ENCODE assay signal across 1 cellular context in the genomic region with DNA sequence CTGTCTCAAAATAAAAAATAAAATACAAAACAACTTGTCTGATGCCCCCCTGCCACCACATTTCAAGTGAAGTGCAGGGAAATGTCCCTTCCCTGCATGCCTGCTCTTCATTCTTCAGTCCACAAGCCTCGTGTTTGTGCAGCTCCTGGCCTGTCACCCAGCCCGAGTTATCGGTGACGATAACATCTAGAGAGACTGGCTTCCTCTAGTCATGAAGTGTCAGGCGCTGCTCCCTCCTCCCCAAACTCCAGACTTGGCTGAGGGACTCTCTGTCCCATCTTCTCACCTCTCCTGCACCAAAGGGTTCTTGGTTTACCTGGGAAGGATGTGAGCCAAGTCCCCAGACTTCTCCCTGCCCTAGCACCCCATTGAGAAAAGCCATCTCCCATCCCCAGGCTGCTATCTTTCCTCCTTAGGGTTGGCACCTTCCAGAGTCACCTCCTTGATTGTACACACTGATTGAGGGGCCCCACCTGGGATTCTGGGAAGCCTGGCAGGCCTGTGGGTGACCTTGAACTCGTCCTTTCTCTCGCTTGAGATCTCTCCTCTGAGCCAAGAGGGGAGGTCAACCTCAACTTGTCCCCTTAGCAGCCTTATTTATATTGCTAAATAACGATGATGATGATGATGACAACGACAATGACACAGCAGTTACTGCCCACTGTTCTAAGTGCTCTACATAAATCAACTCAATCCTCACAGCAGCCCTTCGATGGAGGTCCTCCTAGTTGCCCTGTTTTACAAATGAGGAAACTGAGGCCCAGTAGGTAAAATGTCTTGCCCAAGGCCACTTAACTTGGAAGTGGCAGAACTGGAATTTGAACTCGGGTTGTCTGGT.
TF ChIP-seq lines count a peak whose summit lies in the region.

No MANE protein-coding gene starts in this region.

TF ChIP-seq in K562, 482 proteins besides CTCF, POLR2A, EP300 and RAD21 (continued from another document and continues in another):
- TF ChIP-seq, protein P1, sequence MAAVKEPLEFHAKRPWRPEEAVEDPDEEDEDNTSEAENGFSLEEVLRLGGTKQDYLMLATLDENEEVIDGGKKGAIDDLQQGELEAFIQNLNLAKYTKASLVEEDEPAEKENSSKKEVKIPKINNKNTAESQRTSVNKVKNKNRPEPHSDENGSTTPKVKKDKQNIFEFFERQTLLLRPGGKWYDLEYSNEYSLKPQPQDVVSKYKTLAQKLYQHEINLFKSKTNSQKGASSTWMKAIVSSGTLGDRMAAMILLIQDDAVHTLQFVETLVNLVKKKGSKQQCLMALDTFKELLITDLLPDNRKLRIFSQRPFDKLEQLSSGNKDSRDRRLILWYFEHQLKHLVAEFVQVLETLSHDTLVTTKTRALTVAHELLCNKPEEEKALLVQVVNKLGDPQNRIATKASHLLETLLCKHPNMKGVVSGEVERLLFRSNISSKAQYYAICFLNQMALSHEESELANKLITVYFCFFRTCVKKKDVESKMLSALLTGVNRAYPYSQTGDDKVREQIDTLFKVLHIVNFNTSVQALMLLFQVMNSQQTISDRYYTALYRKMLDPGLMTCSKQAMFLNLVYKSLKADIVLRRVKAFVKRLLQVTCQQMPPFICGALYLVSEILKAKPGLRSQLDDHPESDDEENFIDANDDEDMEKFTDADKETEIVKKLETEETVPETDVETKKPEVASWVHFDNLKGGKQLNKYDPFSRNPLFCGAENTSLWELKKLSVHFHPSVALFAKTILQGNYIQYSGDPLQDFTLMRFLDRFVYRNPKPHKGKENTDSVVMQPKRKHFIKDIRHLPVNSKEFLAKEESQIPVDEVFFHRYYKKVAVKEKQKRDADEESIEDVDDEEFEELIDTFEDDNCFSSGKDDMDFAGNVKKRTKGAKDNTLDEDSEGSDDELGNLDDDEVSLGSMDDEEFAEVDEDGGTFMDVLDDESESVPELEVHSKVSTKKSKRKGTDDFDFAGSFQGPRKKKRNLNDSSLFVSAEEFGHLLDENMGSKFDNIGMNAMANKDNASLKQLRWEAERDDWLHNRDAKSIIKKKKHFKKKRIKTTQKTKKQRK (IDR thresholded peaks at IDR 0.05; ENCODE audit: borderline replicate concordance, low read depth, low read length), result no peak
- TF ChIP-seq HNRNPUL1 (IDR thresholded peaks at IDR 0.05; ENCODE audit: low read length) (no peak), MIER1 (IDR thresholded peaks at IDR 0.05; ENCODE audit: low read depth) (no peak), CBFA2T2 (conservative IDR thresholded peaks at IDR 0.05) (no peak), ZBTB8A (IDR thresholded peaks at IDR 0.05; ENCODE audit: partially characterized antibody) (no peak), ZC3H11A (IDR thresholded peaks at IDR 0.05; ENCODE audit: low read depth, low read length) (no peak), E2F3 (CRISPR knock-in tag; IDR thresholded peaks at IDR 0.05) (no peak), GTF2A2 (tag; IDR thresholded peaks at IDR 0.05) (no peak), ZHX1 (conservative IDR thresholded peaks at IDR 0.05; ENCODE audit: low read length) (no peak), TAF1 (IDR thresholded peaks at IDR 0.05; ENCODE audit: control insufficient read depth, extremely low read depth, insufficient read depth, low read length, severe bottlenecking) (no peak), RCOR1 (IDR thresholded peaks at IDR 0.05; ENCODE audit: borderline replicate concordance in 1 of 2, low read depth in 2 of 2, low read length in 2 of 2) (peak in 1 of 2 experiments; percentile 44; a peak in 1 of 4 replicates), TEAD2 (tag; IDR thresholded peaks at IDR 0.05) (no peak), TBL1XR1 (IDR thresholded peaks at IDR 0.05; ENCODE audit: low read length in 2 of 2) (no peak), LEF1 (IDR thresholded peaks at IDR 0.05) (no peak), ZNF707 (CRISPR knock-in tag; conservative IDR thresholded peaks at IDR 0.05) (no peak), ZZZ3 (IDR thresholded peaks at IDR 0.05) (no peak), DDX20 (tag; IDR thresholded peaks at IDR 0.05; ENCODE audit: low read depth) (no peak), ZNF184 (CRISPR knock-in tag; IDR thresholded peaks at IDR 0.05) (no peak), ELF1 (tag; IDR thresholded peaks at IDR 0.05) (no peak), ETV6 (IDR thresholded peaks at IDR 0.05; ENCODE audit: borderline replicate concordance in 1 of 2, low read depth in 2 of 2, low read length in 1 of 2) (no peak), ETV6 (CRISPR knock-in tag; IDR thresholded peaks at IDR 0.05; ENCODE audit: borderline replicate concordance) (no peak), HES1 (IDR thresholded peaks at IDR 0.05; ENCODE audit: low read depth) (no peak), ZNF668 (CRISPR knock-in tag; IDR thresholded peaks at IDR 0.05) (no peak), SMARCB1 (IDR thresholded peaks at IDR 0.05; ENCODE audit: insufficient read length, low read depth) (no peak), ILF3 (IDR thresholded peaks at IDR 0.05; ENCODE audit: borderline replicate concordance) (no peak), CEBPG (CRISPR knock-in tag; IDR thresholded peaks at IDR 0.05) (no peak), CEBPG (tag; conservative IDR thresholded peaks at IDR 0.05 in 1 of 2, IDR thresholded peaks at IDR 0.05 in 1 of 2) (peak; percentile 24 to 57; a peak in 3 of 4 replicates), RAD51 (IDR thresholded peaks at IDR 0.05; ENCODE audit: borderline replicate concordance, low read depth) (no peak), BMI1 (IDR thresholded peaks at IDR 0.05; ENCODE audit: low read length) (no peak), PCBP2 (IDR thresholded peaks at IDR 0.05; ENCODE audit: low read depth, low read length, poor library complexity, severe bottlenecking) (no peak), BRF2 (IDR thresholded peaks at IDR 0.05; ENCODE audit: borderline replicate concordance, insufficient read depth, insufficient read length) (no peak), HMBOX1 (IDR thresholded peaks at IDR 0.05) (peak; percentile 65; the same call in 1 of the 2 replicates), LARP7 (IDR thresholded peaks at IDR 0.05) (no peak), ZNF124 (CRISPR knock-in tag; IDR thresholded peaks at IDR 0.05) (no peak), PHB (CRISPR knock-in tag; IDR thresholded peaks at IDR 0.05) (no peak), HNRNPH1 (optimal IDR thresholded peaks at IDR 0.05; ENCODE audit: low read depth, low read length) (no peak), HNRNPK (IDR thresholded peaks at IDR 0.05; ENCODE audit: low read depth, low read length, poor library complexity, severe bottlenecking) (no peak), RBM14 (IDR thresholded peaks at IDR 0.05; ENCODE audit: borderline replicate concordance, insufficient read depth, low read depth, low read length) (no peak), KDM5B (IDR thresholded peaks at IDR 0.05; ENCODE audit: insufficient replicate concordance, low read depth, low read length) (no peak), RBFOX2 (IDR thresholded peaks at IDR 0.05; ENCODE audit: low read depth, low read length) (no peak), ATF1 (CRISPR knock-in tag; IDR thresholded peaks at IDR 0.05) (no peak), ATF1 (tag; IDR thresholded peaks at IDR 0.05) (peak; percentile 60), PTRF (tag; IDR thresholded peaks at IDR 0.05) (no peak), NR2C1 (IDR thresholded peaks at IDR 0.05) (no peak), NR2C1 (tag; IDR thresholded peaks at IDR 0.05) (no peak), ZNF830 (CRISPR knock-in tag; IDR thresholded peaks at IDR 0.05) (no peak), SRF (CRISPR knock-in tag; IDR thresholded peaks at IDR 0.05) (no peak), CBX2 (IDR thresholded peaks at IDR 0.05; ENCODE audit: insufficient read depth, low read length, poor library complexity, severe bottlenecking) (no peak), MXD1 (CRISPR knock-in tag; IDR thresholded peaks at IDR 0.05; ENCODE audit: borderline replicate concordance, poor library complexity, severe bottlenecking) (no peak), RFX1 (IDR thresholded peaks at IDR 0.05) (no peak), GTF2E2 (tag; IDR thresholded peaks at IDR 0.05) (no peak)
- TF ChIP-seq, protein P2, sequence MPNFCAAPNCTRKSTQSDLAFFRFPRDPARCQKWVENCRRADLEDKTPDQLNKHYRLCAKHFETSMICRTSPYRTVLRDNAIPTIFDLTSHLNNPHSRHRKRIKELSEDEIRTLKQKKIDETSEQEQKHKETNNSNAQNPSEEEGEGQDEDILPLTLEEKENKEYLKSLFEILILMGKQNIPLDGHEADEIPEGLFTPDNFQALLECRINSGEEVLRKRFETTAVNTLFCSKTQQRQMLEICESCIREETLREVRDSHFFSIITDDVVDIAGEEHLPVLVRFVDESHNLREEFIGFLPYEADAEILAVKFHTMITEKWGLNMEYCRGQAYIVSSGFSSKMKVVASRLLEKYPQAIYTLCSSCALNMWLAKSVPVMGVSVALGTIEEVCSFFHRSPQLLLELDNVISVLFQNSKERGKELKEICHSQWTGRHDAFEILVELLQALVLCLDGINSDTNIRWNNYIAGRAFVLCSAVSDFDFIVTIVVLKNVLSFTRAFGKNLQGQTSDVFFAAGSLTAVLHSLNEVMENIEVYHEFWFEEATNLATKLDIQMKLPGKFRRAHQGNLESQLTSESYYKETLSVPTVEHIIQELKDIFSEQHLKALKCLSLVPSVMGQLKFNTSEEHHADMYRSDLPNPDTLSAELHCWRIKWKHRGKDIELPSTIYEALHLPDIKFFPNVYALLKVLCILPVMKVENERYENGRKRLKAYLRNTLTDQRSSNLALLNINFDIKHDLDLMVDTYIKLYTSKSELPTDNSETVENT (CRISPR knock-in tag; IDR thresholded peaks at IDR 0.05), result no peak
- TF ChIP-seq, protein P3, sequence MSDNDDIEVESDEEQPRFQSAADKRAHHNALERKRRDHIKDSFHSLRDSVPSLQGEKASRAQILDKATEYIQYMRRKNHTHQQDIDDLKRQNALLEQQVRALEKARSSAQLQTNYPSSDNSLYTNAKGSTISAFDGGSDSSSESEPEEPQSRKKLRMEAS (CRISPR knock-in tag; IDR thresholded peaks at IDR 0.05), result no peak
- TF ChIP-seq, protein P4, sequence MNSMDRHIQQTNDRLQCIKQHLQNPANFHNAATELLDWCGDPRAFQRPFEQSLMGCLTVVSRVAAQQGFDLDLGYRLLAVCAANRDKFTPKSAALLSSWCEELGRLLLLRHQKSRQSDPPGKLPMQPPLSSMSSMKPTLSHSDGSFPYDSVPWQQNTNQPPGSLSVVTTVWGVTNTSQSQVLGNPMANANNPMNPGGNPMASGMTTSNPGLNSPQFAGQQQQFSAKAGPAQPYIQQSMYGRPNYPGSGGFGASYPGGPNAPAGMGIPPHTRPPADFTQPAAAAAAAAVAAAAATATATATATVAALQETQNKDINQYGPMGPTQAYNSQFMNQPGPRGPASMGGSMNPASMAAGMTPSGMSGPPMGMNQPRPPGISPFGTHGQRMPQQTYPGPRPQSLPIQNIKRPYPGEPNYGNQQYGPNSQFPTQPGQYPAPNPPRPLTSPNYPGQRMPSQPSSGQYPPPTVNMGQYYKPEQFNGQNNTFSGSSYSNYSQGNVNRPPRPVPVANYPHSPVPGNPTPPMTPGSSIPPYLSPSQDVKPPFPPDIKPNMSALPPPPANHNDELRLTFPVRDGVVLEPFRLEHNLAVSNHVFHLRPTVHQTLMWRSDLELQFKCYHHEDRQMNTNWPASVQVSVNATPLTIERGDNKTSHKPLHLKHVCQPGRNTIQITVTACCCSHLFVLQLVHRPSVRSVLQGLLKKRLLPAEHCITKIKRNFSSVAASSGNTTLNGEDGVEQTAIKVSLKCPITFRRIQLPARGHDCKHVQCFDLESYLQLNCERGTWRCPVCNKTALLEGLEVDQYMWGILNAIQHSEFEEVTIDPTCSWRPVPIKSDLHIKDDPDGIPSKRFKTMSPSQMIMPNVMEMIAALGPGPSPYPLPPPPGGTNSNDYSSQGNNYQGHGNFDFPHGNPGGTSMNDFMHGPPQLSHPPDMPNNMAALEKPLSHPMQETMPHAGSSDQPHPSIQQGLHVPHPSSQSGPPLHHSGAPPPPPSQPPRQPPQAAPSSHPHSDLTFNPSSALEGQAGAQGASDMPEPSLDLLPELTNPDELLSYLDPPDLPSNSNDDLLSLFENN (IDR thresholded peaks at IDR 0.05; ENCODE audit: low read depth in 2 of 2, low read length in 2 of 2), result no peak
